ENCODE assay signal across 2 cellular contexts in the genomic region with DNA sequence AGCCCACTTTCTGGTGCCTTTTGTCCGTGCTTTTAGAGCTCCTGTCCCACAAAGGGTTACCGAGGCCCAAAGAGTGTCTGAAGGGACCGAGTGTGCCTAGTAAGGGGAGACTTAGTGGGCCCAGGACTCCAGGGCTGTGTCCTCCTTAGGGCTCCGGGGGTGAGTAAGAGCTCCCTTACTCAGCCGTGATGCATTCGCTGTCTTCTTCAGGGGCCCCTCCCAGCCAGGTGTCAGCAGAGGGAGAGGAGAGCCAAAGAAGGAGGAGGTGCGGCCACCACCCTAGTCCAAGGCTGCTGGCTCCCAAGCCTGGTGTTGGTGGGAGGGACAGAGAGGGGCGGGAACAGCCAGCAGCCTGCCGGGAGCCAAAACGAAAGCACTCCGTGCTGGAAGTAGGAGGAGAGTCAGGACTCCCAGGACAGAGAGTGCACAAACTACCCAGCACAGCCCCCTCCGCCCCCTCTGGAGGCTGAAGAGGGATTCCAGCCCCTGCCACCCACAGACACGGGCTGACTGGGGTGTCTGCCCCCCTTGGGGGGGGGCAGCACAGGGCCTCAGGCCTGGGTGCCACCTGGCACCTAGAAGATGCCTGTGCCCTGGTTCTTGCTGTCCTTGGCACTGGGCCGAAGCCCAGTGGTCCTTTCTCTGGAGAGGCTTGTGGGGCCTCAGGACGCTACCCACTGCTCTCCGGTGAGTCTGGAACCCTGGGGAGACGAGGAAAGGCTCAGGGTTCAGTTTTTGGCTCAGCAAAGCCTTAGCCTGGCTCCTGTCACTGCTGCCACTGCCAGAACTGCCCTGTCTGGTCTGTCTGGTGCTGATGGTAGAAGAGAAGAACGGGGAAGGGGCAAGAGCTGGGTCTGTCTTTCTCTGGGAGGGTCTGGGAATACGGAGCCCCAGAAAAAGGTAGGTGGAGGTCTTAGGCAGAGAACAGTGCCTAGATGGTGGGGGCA.
TF ChIP-seq lines count a peak whose summit lies in the region.

A gene with protein sequence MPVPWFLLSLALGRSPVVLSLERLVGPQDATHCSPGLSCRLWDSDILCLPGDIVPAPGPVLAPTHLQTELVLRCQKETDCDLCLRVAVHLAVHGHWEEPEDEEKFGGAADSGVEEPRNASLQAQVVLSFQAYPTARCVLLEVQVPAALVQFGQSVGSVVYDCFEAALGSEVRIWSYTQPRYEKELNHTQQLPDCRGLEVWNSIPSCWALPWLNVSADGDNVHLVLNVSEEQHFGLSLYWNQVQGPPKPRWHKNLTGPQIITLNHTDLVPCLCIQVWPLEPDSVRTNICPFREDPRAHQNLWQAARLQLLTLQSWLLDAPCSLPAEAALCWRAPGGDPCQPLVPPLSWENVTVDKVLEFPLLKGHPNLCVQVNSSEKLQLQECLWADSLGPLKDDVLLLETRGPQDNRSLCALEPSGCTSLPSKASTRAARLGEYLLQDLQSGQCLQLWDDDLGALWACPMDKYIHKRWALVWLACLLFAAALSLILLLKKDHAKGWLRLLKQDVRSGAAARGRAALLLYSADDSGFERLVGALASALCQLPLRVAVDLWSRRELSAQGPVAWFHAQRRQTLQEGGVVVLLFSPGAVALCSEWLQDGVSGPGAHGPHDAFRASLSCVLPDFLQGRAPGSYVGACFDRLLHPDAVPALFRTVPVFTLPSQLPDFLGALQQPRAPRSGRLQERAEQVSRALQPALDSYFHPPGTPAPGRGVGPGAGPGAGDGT (plus strand): TSS at position 365 of the 947 bp plus-strand sequence. CDS start 218 bp downstream, at position 583.

TF ChIP-seq in A549, 52 proteins besides CTCF, POLR2A, EP300 and RAD21:
- TF ChIP-seq NR3C1 (IDR thresholded peaks at IDR 0.05) (no peak), ZFP36 (IDR thresholded peaks at IDR 0.05; ENCODE audit: borderline replicate concordance, partially characterized antibody) (no peak), ZC3H11A (IDR thresholded peaks at IDR 0.05) (no peak), CEBPB (IDR thresholded peaks at IDR 0.05) (no peak), PHF8 (IDR thresholded peaks at IDR 0.05; ENCODE audit: borderline replicate concordance, low read depth) (peak; percentile 43; the same call in 1 of the 2 replicates), JUNB (IDR thresholded peaks at IDR 0.05) (no peak), RCOR1 (IDR thresholded peaks at IDR 0.05; ENCODE audit: low read depth, low read length) (no peak), CBX2 (IDR thresholded peaks at IDR 0.05; ENCODE audit: borderline replicate concordance, low read depth) (no peak), KDM1A (IDR thresholded peaks at IDR 0.05; ENCODE audit: low read depth) (no peak), HOXA7 (CRISPR knock-in tag; IDR thresholded peaks at IDR 0.05) (no peak), EHMT2 (IDR thresholded peaks at IDR 0.05; ENCODE audit: low read depth) (no peak), FOSL2 (IDR thresholded peaks at IDR 0.05) (no peak), FOSL2 (CRISPR knock-in tag; IDR thresholded peaks at IDR 0.05) (peak; percentile 14; the same call in 1 of the 2 replicates), HOXB5 (CRISPR knock-in tag; IDR thresholded peaks at IDR 0.05) (no peak), GATA3 (IDR thresholded peaks at IDR 0.05; ENCODE audit: borderline replicate concordance) (no peak), RNF2 (IDR thresholded peaks at IDR 0.05; ENCODE audit: borderline replicate concordance, low read depth) (no peak), FOSB (CRISPR knock-in tag; IDR thresholded peaks at IDR 0.05) (no peak)
- TF ChIP-seq, protein P1, sequence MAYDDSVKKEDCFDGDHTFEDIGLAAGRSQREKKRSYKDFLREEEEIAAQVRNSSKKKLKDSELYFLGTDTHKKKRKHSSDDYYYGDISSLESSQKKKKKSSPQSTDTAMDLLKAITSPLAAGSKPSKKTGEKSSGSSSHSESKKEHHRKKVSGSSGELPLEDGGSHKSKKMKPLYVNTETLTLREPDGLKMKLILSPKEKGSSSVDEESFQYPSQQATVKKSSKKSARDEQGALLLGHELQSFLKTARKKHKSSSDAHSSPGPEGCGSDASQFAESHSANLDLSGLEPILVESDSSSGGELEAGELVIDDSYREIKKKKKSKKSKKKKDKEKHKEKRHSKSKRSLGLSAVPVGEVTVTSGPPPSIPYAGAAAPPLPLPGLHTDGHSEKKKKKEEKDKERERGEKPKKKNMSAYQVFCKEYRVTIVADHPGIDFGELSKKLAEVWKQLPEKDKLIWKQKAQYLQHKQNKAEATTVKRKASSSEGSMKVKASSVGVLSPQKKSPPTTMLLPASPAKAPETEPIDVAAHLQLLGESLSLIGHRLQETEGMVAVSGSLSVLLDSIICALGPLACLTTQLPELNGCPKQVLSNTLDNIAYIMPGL (CRISPR knock-in tag; IDR thresholded peaks at IDR 0.05; ENCODE audit: borderline replicate concordance): no peak
- TF ChIP-seq, protein P2, sequence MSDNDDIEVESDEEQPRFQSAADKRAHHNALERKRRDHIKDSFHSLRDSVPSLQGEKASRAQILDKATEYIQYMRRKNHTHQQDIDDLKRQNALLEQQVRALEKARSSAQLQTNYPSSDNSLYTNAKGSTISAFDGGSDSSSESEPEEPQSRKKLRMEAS (IDR thresholded peaks at IDR 0.05): peak; percentile 38; the same call in 1 of the 2 replicates
- TF ChIP-seq, protein P3, sequence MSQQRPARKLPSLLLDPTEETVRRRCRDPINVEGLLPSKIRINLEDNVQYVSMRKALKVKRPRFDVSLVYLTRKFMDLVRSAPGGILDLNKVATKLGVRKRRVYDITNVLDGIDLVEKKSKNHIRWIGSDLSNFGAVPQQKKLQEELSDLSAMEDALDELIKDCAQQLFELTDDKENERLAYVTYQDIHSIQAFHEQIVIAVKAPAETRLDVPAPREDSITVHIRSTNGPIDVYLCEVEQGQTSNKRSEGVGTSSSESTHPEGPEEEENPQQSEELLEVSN (IDR thresholded peaks at IDR 0.05; ENCODE audit: borderline replicate concordance, low read depth): no peak

TF ChIP-seq in GM23338, 12 proteins besides CTCF, POLR2A, EP300 and RAD21:
- no peak for TF ChIP-seq EZH2phosphoT487 (IDR thresholded peaks at IDR 0.05; ENCODE audit: unreplicated experiment)
- no peak for TF ChIP-seq ZNF114 (CRISPR knock-in tag; IDR thresholded peaks at IDR 0.05)
- peak; percentile 60 for TF ChIP-seq POLR2AphosphoS5 (IDR thresholded peaks at IDR 0.05; ENCODE audit: low read depth)
